ENCODE assay signal across 27 cellular contexts in genomic region chr7:135078051-135078450, GRCh38.
"Had no signal": no experiment of that assay in that cellular context is flagged by ENCODE, and none has a peak within 500 bp of the region (broad histone marks: within the 10 kb centered on the region; RNA-seq: fewer than 3 reads in every experiment).

No MANE protein-coding gene starts in this region.

- ATAC-seq: naive thymus-derived CD8-positive, alpha-beta T cell; pancreas; right cardiac atrium; sciatic nerve; stimulated activated naive B cell treated with anti-CD40 and anti-IgM and Interleukin-4, amounts not matched to agents 10 μg/mL and 1 μg/mL and 100 μg/mL, for 72 hours; stimulated activated naive CD8-positive, alpha-beta T cell treated with anti-CD3 and anti-CD28 coated beads, Interleukin-15, Interleukin-2, amounts not matched to agents 100 U/mL and 50 U/mL, for 24 hours had no signal

- H3K27me3 Mint-ChIP-seq: naive thymus-derived CD8-positive, alpha-beta T cell; stimulated activated naive B cell treated with anti-CD40 and anti-IgM and Interleukin-4, amounts not matched to agents 10 μg/mL and 1 μg/mL and 100 μg/mL, for 72 hours had no signal

- H3K27ac ChIP-seq: left ventricle myocardium inferior, pancreas, prostate gland, skin epidermis, stomach, testis, thyroid gland, transverse colon, upper lobe of left lung, vagina had no signal

- DNase-seq: hypothalamus; islet precursor cell; left ventricle myocardium inferior; naive thymus-derived CD8-positive, alpha-beta T cell; nucleus accumbens; pancreas; posterior cingulate gyrus; retina; right cardiac atrium; stimulated activated CD4-positive, alpha-beta T cell treated with anti-CD3 and anti-CD28 coated beads, Interleukin-12 subunit alpha, Interleukin-12 subunit beta, amount 100 ng/mL, for 4 hours; stimulated activated CD4-positive, alpha-beta T cell treated with anti-CD3 and anti-CD28 coated beads, Interleukin-15, amount 100 ng/mL, for 24 hours; stimulated activated CD4-positive, alpha-beta T cell treated with anti-CD3 and anti-CD28 coated beads, Interleukin-2, amount 100 ng/mL, for 24 hours; stimulated activated CD4-positive, alpha-beta T cell treated with anti-CD3 and anti-CD28 coated beads, Interleukin-4, amount 100 ng/mL, for 1 hour; stimulated activated naive B cell treated with anti-CD40 and anti-IgM and Interleukin-4, amounts not matched to agents 10 μg/mL and 1 μg/mL and 100 μg/mL, for 72 hours; stimulated activated naive CD8-positive, alpha-beta T cell treated with anti-CD3 and anti-CD28 coated beads, Interleukin-15, Interleukin-2, amounts not matched to agents 100 U/mL and 50 U/mL, for 24 hours; stomach; thyroid gland; transverse colon; upper lobe of left lung had no signal

- H3K27me3 ChIP-seq: pancreas, stomach, testis, thyroid gland, transverse colon, upper lobe of left lung, vagina had no signal

- H3K9me3 ChIP-seq: left ventricle myocardium inferior, pancreas, prostate gland, stomach, testis, thyroid gland, transverse colon, upper lobe of left lung, vagina had no signal

- H3K4me3 Mint-ChIP-seq: naive thymus-derived CD8-positive, alpha-beta T cell; nephron; neural crest cell; stimulated activated naive B cell treated with anti-CD40 and anti-IgM and Interleukin-4, amounts not matched to agents 10 μg/mL and 1 μg/mL and 100 μg/mL, for 72 hours had no signal

- H3K27ac Mint-ChIP-seq: naive thymus-derived CD8-positive, alpha-beta T cell; nephron; stimulated activated naive B cell treated with anti-CD40 and anti-IgM and Interleukin-4, amounts not matched to agents 10 μg/mL and 1 μg/mL and 100 μg/mL, for 72 hours had no signal

- H3K36me3 ChIP-seq: left ventricle myocardium inferior, pancreas, prostate gland, stomach, thyroid gland, transverse colon, upper lobe of left lung, vagina had no signal

- H3K4me3 ChIP-seq: left ventricle myocardium inferior, lung, pancreas, prostate gland, skin epidermis, stomach, testis, thyroid gland, transverse colon, upper lobe of left lung, vagina had no signal

- H3K4me1 ChIP-seq: left ventricle myocardium inferior, pancreas, prostate gland, stomach, testis, thyroid gland, transverse colon, upper lobe of left lung, vagina had no signal

- H3K4me1 Mint-ChIP-seq: nephron; neural crest cell; stimulated activated naive B cell treated with anti-CD40 and anti-IgM and Interleukin-4, amounts not matched to agents 10 μg/mL and 1 μg/mL and 100 μg/mL, for 72 hours had no signal

- H3K9me3 Mint-ChIP-seq: naive thymus-derived CD8-positive, alpha-beta T cell; stimulated activated naive B cell treated with anti-CD40 and anti-IgM and Interleukin-4, amounts not matched to agents 10 μg/mL and 1 μg/mL and 100 μg/mL, for 72 hours had no signal

- H3K36me3 Mint-ChIP-seq: naive thymus-derived CD8-positive, alpha-beta T cell; stimulated activated naive B cell treated with anti-CD40 and anti-IgM and Interleukin-4, amounts not matched to agents 10 μg/mL and 1 μg/mL and 100 μg/mL, for 72 hours had no signal

- FAIRE-seq: pancreas had no signal
